32 cellular contexts compared by ENCODE assay signal in genomic region chr15:91129436-91129835, GRCh38. TPM values are rescaled to one million over a fixed set of nuclear protein-coding genes. Genes with fewer than 3 reads are reported as not detected.
"Had no signal": no experiment of that assay in that cellular context is flagged by ENCODE, and none has a peak within 500 bp of the region (broad histone marks: within the 10 kb centered on the region; RNA-seq: fewer than 3 reads in every experiment).

No MANE protein-coding gene starts in this region.

- H3K27me3 ChIP-seq: ascending aorta, cardiac muscle cell had no signal

- FAIRE-seq: TTC549 had no signal

- DNase-seq: activated B cell treated with CpG ODN at 0.5 μM for 24 hours; activated CD4-positive, alpha-beta memory T cell treated with anti-CD3 and anti-CD28 coated beads for 36 hours; activated CD4-positive, alpha-beta T cell treated with anti-CD3 and anti-CD28 coated beads for 4 hours; activated CD4-positive, alpha-beta T cell treated with anti-CD3 and anti-CD28 coated beads, Interleukin-2, amount 10 ng/mL, durations not matched to agents 24 days and 14 days; activated CD4-positive, alpha-beta T cell treated with anti-CD3 and anti-CD28 coated beads, Interleukin-2, amount 50 U/mL, for 1 hour; activated CD4-positive, alpha-beta T cell treated with anti-CD3 and anti-CD28 coated beads, Interleukin-2, amount 50 U/mL, for 4 hours; activated CD4-positive, CD25-positive, alpha-beta regulatory T cell treated with anti-CD3 and anti-CD28 coated beads, Interleukin-2, amount 50 U/mL, for 72 hours; activated CD8-positive, alpha-beta T cell treated with anti-CD3 and anti-CD28 coated beads for 36 hours; activated effector memory CD4-positive, alpha-beta T cell treated with anti-CD3 and anti-CD28 coated beads, Interleukin-2, amount 50 U/mL, for 16 hours; activated gamma-delta T cell treated with Interleukin-2 at 50 U/mL for 16 hours; activated naive CD4-positive, alpha-beta T cell; activated naive CD4-positive, alpha-beta T cell treated with anti-CD3 and anti-CD28 coated beads for 36 hours; activated naive CD4-positive, alpha-beta T cell treated with anti-CD3 and anti-CD28 coated beads, Interleukin-2, amount 50 U/mL, for 16 hours; activated naive CD8-positive, alpha-beta T cell treated with anti-CD3 and anti-CD28 coated beads for 36 hours; activated T-cell treated with anti-CD3 and anti-CD28 coated beads for 4 hours; activated T-cell treated with anti-CD3 and anti-CD28 coated beads, Interleukin-2, amount 50 U/mL, for 1 hour; activated T-cell treated with anti-CD3 and anti-CD28 coated beads, Interleukin-2, amount 50 U/mL, for 4 hours; activated T-cell treated with anti-CD3 and anti-CD28 coated beads, Interleukin-2, amount 50 U/mL, for 72 hours; adrenal gland; amniotic stem cell; anterior cingulate cortex; caudate nucleus; SW 1271; T-helper 1 cell; T-helper 2 cell; T-helper 9 cell had no signal

- H3K36me3 ChIP-seq: adrenal gland, ascending aorta, cardiac muscle cell had no signal

- H3K4me3 ChIP-seq: adrenal gland, ascending aorta, cardiac muscle cell had no signal

- H3K4me1 ChIP-seq: adrenal gland, ascending aorta had no signal

- H3K27ac ChIP-seq: adrenal gland, ascending aorta, cardiac muscle cell, VCaP had no signal

- ATAC-seq: activated CD8-positive, alpha-beta T cell treated with anti-CD3 and anti-CD28 coated beads for 36 hours; activated naive CD4-positive, alpha-beta T cell treated with anti-CD3 and anti-CD28 coated beads, Interleukin-2, amount 50 U/mL, for 72 hours; activated T-cell treated with anti-CD3 and anti-CD28 coated beads, Interleukin-2, amount 50 U/mL, for 4 hours; activated T-cell treated with anti-CD3 and anti-CD28 coated beads, Interleukin-2, amount 50 U/mL, for 72 hours; activated T-helper 17 cell treated with anti-CD3 and anti-CD28 coated beads, Interleukin-2, amount 50 U/mL, for 72 hours had no signal

- H3K9me3 ChIP-seq: adrenal gland, ascending aorta had no signal

RNA-seq across cellular contexts. Expression of gene SV2B, which starts 29.4 kb away (rescaled TPM):
- total RNA-seq: activated B cell treated with CpG ODN at 0.5 μM for 24 hours; activated CD8-positive, alpha-beta T cell treated with anti-CD3 and anti-CD28 coated beads for 36 hours had no signal
